ENCODE assay signal across 8 cellular contexts in the genomic region with DNA sequence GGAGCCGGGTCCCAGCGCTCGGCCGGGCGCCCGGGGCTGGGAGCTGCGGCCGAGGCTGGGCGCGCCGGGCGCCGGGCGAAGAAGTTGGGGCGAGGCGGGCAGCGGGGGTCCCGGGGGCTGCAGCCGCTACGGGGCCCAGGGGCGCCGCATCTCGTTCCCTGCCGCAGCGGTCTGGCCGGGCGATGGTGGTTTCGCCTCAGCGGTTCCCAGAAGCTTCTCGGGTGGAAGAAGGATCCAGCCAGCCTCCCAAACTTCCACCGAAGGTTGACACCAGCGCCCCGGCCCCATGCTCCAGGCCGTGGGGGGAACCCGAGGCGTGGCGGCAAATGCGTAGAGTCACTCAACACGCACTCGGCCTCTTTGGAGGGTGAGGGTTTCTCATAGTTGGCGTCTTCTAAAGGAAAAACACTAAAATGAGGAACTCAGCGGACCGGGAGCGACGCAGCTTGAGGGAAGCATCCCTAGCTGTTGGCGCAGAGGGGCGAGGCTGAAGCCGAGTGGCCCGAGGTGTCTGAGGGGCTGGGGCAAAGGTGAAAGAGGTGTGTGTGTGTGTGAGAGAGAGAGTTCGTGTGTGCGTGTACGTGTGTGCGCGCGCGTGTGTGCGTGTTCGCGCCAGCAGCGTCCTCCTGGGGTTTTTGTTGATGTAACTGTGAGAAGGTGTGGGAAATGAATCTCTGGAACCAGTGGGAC. TPM values are rescaled to one million over a fixed set of nuclear protein-coding genes. Genes with fewer than 3 reads are reported as not detected.
A peak's percentile ranks its signal among the peaks of the same experiment; 100 is the strongest.
DNase-seq lines count a peak whose midpoint lies in the region; ATAC-seq, FAIRE-seq and TF ChIP-seq lines count a peak whose summit lies in the region.

No MANE protein-coding gene starts in this region.

- peak overlapping the region; percentile 84 for H3K9ac ChIP-seq in trophoblast cell (ENCODE audit: low read length)

- H3K27me3 ChIP-seq in BE2C = peaks cover 20% of the 10 kb centered on the region
- H3K27me3 ChIP-seq in WERI-Rb-1 (ENCODE audit: insufficient read depth, low read depth, severe bottlenecking) = peaks cover 16% of the 10 kb centered on the region
- H3K27me3 ChIP-seq in gastroesophageal sphincter = no peaks in the 10 kb centered on the region
- H3K27me3 ChIP-seq in trophoblast cell (ENCODE audit: insufficient read depth, low read length) = no peaks in the 10 kb centered on the region

- FAIRE-seq in H54 (lab: Jason Lieb, UNC) = no peak

- peak; percentile 42 for DNase-seq in BE2C
- peak; percentile 39 for DNase-seq in H54 (ENCODE audit: insufficient read length, low spot score)
- DNase-seq in WERI-Rb-1 = peak; percentile 11
- DNase-seq in trophoblast cell = peak; percentile 16 to 50
- no peak for DNase-seq in stimulated activated naive CD4-positive, alpha-beta T cell treated with Interleukin-2 at 50 U/mL for 16 hours (lab: John Stamatoyannopoulos, UW)

- peak overlapping the region; percentile 93 for H4K91ac ChIP-seq in trophoblast cell (ENCODE audit: low read depth, low read length)

- H3K4me1 ChIP-seq in BE2C = no peaks in the 10 kb centered on the region
- peaks cover 0 to 62% (median 11%) of the 10 kb centered on the region in 3 donors for H3K4me1 ChIP-seq in gastroesophageal sphincter
- peaks cover 9 to 14% of the 10 kb centered on the region in 2 experiments for H3K4me1 ChIP-seq in trophoblast cell (ENCODE audit: control insufficient read depth in 1 of 2, insufficient read depth in 2 of 2, low read length in 2 of 2)

- ATAC-seq in gastroesophageal sphincter (peak; percentile 37), HG03139 (IDR thresholded peaks at IDR 0.05; ENCODE audit: unreplicated experiment) (no peak), GM21526 (IDR thresholded peaks at IDR 0.05; ENCODE audit: low FRiP score, unreplicated experiment) (no peak)

- peak overlapping the region; percentile 66 for H3K4me2 ChIP-seq in trophoblast cell (ENCODE audit: low read length)

- H3K18ac ChIP-seq in trophoblast cell (ENCODE audit: low read length) = peak overlapping the region; percentile 97

- peak overlapping the region; percentile 99 for H3K14ac ChIP-seq in trophoblast cell (ENCODE audit: low read length)

- peaks cover 15% of the 10 kb centered on the region for H3K79me2 ChIP-seq in trophoblast cell (ENCODE audit: control insufficient read depth, insufficient read depth, low read length, poor library complexity)

- H3K4me3 ChIP-seq in BE2C (ENCODE audit: low read depth, low read length) (peak overlapping the region; percentile 68), WERI-Rb-1 (ENCODE audit: low read depth, low read length) (peak overlapping the region; percentile 68), gastroesophageal sphincter (peak overlapping the region; percentile 87 to 92), trophoblast cell (ENCODE audit: low read depth, low read length) (peak overlapping the region; percentile 89)

- peak overlapping the region; percentile 87 for H3K4ac ChIP-seq in trophoblast cell (ENCODE audit: low read depth, low read length)

- TF ChIP-seq CTCF in BE2C (IDR thresholded peaks at IDR 0.05; ENCODE audit: low read depth, low read length) (no peak), WERI-Rb-1 (IDR thresholded peaks at IDR 0.05; ENCODE audit: low read depth, low read length) (no peak), gastroesophageal sphincter (IDR thresholded peaks at IDR 0.05) (no peak)

- no peak for TF ChIP-seq EP300 in gastroesophageal sphincter (IDR thresholded peaks at IDR 0.05)

- peak overlapping the region; percentile 73 for H2AK5ac ChIP-seq in trophoblast cell (ENCODE audit: low read length)

- H3K36me3 ChIP-seq in BE2C (no peaks in the 10 kb centered on the region), WERI-Rb-1 (no peaks in the 10 kb centered on the region), gastroesophageal sphincter (peaks cover 0 to 13% of the 10 kb centered on the region in 2 donors), trophoblast cell (ENCODE audit: control insufficient read depth in 1 of 2, insufficient read depth in 2 of 2, low read length in 2 of 2) (peaks cover 4 to 10% of the 10 kb centered on the region in 2 experiments)

- H4K12ac ChIP-seq in trophoblast cell (ENCODE audit: low read depth, low read length) = peak overlapping the region; percentile 49

- H3K79me1 ChIP-seq in trophoblast cell (ENCODE audit: low read length) = peaks cover 17% of the 10 kb centered on the region

- H3K23ac ChIP-seq in trophoblast cell (ENCODE audit: low read length) = peak overlapping the region; percentile 56

- H2BK120ac ChIP-seq in trophoblast cell (ENCODE audit: insufficient read depth, low read length, poor library complexity) = peak overlapping the region; percentile 51

- peak overlapping the region; percentile 91 for H2BK5ac ChIP-seq in trophoblast cell (ENCODE audit: low read depth, low read length, poor library complexity)

- H2BK12ac ChIP-seq in trophoblast cell (ENCODE audit: low read length) = peak overlapping the region; percentile 28

- 0 to 1% methylated on average over 19 to 26 of the region's 60 CpGs for WGBS in gastroesophageal sphincter (ENCODE audit: low coverage in 1 of 2), 2 donors
- no CpG with 5 or more reads among the region's 60 CpGs for whole genome bisulfite sequencing in trophoblast cell (ENCODE audit: extremely low coverage, insufficient coverage, insufficient read length)

- H3K27ac ChIP-seq in WERI-Rb-1 (no peak overlapping the region), gastroesophageal sphincter (peak overlapping the region; percentile 87 to 98 (median 92)), trophoblast cell (ENCODE audit: low read depth, low read length) (peak overlapping the region; percentile 94)

- H3K9me3 ChIP-seq in BE2C = no peaks in the 10 kb centered on the region
- H3K9me3 ChIP-seq in WERI-Rb-1 (ENCODE audit: severe bottlenecking) = no peaks in the 10 kb centered on the region
- no peaks in the 10 kb centered on the region for H3K9me3 ChIP-seq in gastroesophageal sphincter
- H3K9me3 ChIP-seq in trophoblast cell (ENCODE audit: insufficient read depth, low read depth, low read length) = no peaks in the 10 kb centered on the region

- H2AFZ ChIP-seq in trophoblast cell (ENCODE audit: insufficient read depth, low read length, poor library complexity) = peak overlapping the region; percentile 97

- peak overlapping the region; percentile 86 for H4K8ac ChIP-seq in trophoblast cell (ENCODE audit: low read depth, low read length)

- no peak for TF ChIP-seq POLR2A in H54 (IDR thresholded peaks at IDR 0.05; ENCODE audit: low read depth, low read length)
- no peak for TF ChIP-seq POLR2A in gastroesophageal sphincter (IDR thresholded peaks at IDR 0.05)

RNA-seq across cellular contexts. Expression of gene BOC, which starts 0.9 kb away (rescaled TPM):
- polyA plus RNA-seq in BE2C (2012; ENCODE audit: insufficient read depth, insufficient read length, low read depth) = 2.7 TPM
- 100 to 1,000 TPM in 1 of 4 donors, 10 to 100 TPM in 3; 41.5 to 130 (median 73.9) TPM for total RNA-seq in gastroesophageal sphincter
- polyA plus RNA-seq in trophoblast cell (2013) = 43.4 and 43.9 TPM in 2 replicates
